Comparison of ENCODE assay signal across 20 cellular contexts in genomic region chr5:144042157-144042556, GRCh38.
DNase-seq lines count a peak whose midpoint lies in the region; ATAC-seq, FAIRE-seq and TF ChIP-seq lines count a peak whose summit lies in the region.
"Had no signal": no experiment of that assay in that cellular context is flagged by ENCODE, and none has a peak within 500 bp of the region (broad histone marks: within the 10 kb centered on the region; RNA-seq: fewer than 3 reads in every experiment).

No MANE protein-coding gene starts in this region.

- H3K79me1 ChIP-seq in H1 (ENCODE audit: low read depth, low read length): no peaks in the 10 kb centered on the region

- H3K23ac ChIP-seq in H1 (ENCODE audit: insufficient read length): no peak overlapping the region

- no peak overlapping the region for H2BK120ac ChIP-seq in H1 (replicated peaks; ENCODE audit: low read depth, low read length)

- no peak overlapping the region for H3K4me3 ChIP-seq in H1 (ENCODE audit: extremely low read depth in 1 of 4, insufficient read depth in 2 of 4, low read depth in 3 of 4, low read length in 4 of 4)
- H3K4me3 ChIP-seq in upper lobe of right lung: no peak overlapping the region

- no peak for TF ChIP-seq EP300 in H1 (IDR thresholded peaks at IDR 0.05; ENCODE audit: borderline replicate concordance in 1 of 2, low read depth in 2 of 2, low read length in 2 of 2)

- H4K91ac ChIP-seq in H1 (replicated peaks; ENCODE audit: insufficient read length, low read length): no peak overlapping the region

- H4K5ac ChIP-seq in H1 (ENCODE audit: insufficient read length, low read depth, low read length): no peak overlapping the region

- 92 to 100% methylated on average over 1 to 7 of the region's 7 CpGs for WGBS in H1 (ENCODE audit: extremely low coverage in 1 of 2, insufficient coverage in 1 of 2, insufficient read length in 1 of 2, insufficient replicate concordance in 2 of 2, low coverage in 1 of 2, low lambda C conversion rate in 2 of 2, missing lambda C conversion rate in 1 of 2), 2 experiments

- H4K8ac ChIP-seq in H1 (ENCODE audit: extremely low read depth, insufficient read depth, low read length): no peak overlapping the region

- no peak for TF ChIP-seq RAD21 in H1 (IDR thresholded peaks at IDR 0.05 in 1 of 2, conservative IDR thresholded peaks at IDR 0.05 in 1 of 2; ENCODE audit: low read depth in 2 of 2, low read length in 2 of 2)

- H2BK5ac ChIP-seq in H1 (ENCODE audit: low read depth, low read length): no peak overlapping the region

- H3K36me3 ChIP-seq in H1 (ENCODE audit: control insufficient read depth in 2 of 4, insufficient read depth in 4 of 4, low read length in 3 of 4): no peaks in the 10 kb centered on the region
- H3K36me3 ChIP-seq in upper lobe of right lung: no peaks in the 10 kb centered on the region
- H3K36me3 ChIP-seq: BE2C had no signal

- peak; percentile 10 for DNase-seq in ELF-1 (ENCODE audit: low read depth, low spot score)
- no peak for DNase-seq in H1 (ENCODE audit: low read depth in 1 of 2, low spot score in 2 of 2)
- DNase-seq in myocyte (ENCODE audit: low read depth): peak; percentile 78
- DNase-seq in upper lobe of right lung: no peak
- DNase-seq in glomerular visceral epithelial cell (ENCODE audit: extremely low spot score): no peak
- no peak for DNase-seq in head of caudate nucleus
- no peak for DNase-seq in stimulated activated CD4-positive, alpha-beta T cell treated with anti-CD3 and anti-CD28 coated beads, Interleukin-2, amount 100 ng/mL, for 24 hours
- DNase-seq: BE2C; C1 segment of cervical spinal cord; CD4-positive, CD25-positive, alpha-beta regulatory T cell; CD8-positive, alpha-beta memory T cell; COR-L47; DMS 273 treated with DMSO at 0.1 percent for 48 hours; DMS53; DND-41; EL; GOT3; H9 had no signal

- no peak overlapping the region for H3K56ac ChIP-seq in H1 (replicated peaks; ENCODE audit: insufficient read length, low read depth, low read length)

- H3K79me2 ChIP-seq in H1 (ENCODE audit: control insufficient read depth in 1 of 2, insufficient read depth in 2 of 2, low read length in 2 of 2): no peaks in the 10 kb centered on the region

- H2BK20ac ChIP-seq in H1 (ENCODE audit: low read length): no peak overlapping the region

- no peak overlapping the region for H3K4me2 ChIP-seq in H1 (ENCODE audit: insufficient read depth in 1 of 2, low read depth in 2 of 2, low read length in 2 of 2)

- H3K4me1 ChIP-seq in H1 (replicated peaks in 1 of 4; ENCODE audit: control insufficient read depth in 3 of 4, insufficient read depth in 4 of 4, low read length in 3 of 4) (no peaks in the 10 kb centered on the region), upper lobe of right lung (no peaks in the 10 kb centered on the region)
- H3K4me1 ChIP-seq: BE2C had no signal

- H2BK15ac ChIP-seq in H1 (ENCODE audit: low read length): no peak overlapping the region

- H3K4ac ChIP-seq in H1 (replicated peaks; ENCODE audit: insufficient read length, low read depth, low read length): no peak overlapping the region

- TF ChIP-seq POLR2A in H1 (IDR thresholded peaks at IDR 0.05; ENCODE audit: control extremely low read depth in 1 of 2, low read depth in 2 of 2, low read length in 2 of 2): no peak

- CTCF ChIA-PET in H1 (lab: Charles Lee; ENCODE audit: partially characterized antibody): interaction anchor here (1.2 to 2.0 kb wide), 2 partner anchors 74 to 100 kb away, joined by 5 to 7 read pairs; no protein-coding TSS in a partner anchor

- no peaks in the 10 kb centered on the region for H3K23me2 ChIP-seq in H1 (ENCODE audit: low read depth, low read length)

- H3K9ac ChIP-seq in H1 (replicated peaks in 1 of 4; ENCODE audit: extremely low read depth in 1 of 4, low read depth in 3 of 4, low read length in 3 of 4): no peak overlapping the region

- no peak overlapping the region for H2AK5ac ChIP-seq in H1 (ENCODE audit: low read depth, low read length)

- no peak for FAIRE-seq in H1 (lab: Jason Lieb, UNC)
- FAIRE-seq: G401.6, GM12891 had no signal

- TF ChIP-seq CTCF in H1 (IDR thresholded peaks at IDR 0.05; ENCODE audit: control extremely low read depth in 1 of 3, insufficient read depth in 1 of 3, low read depth in 1 of 3, low read length in 3 of 3) (no peak), upper lobe of right lung (IDR thresholded peaks at IDR 0.05) (no peak)

- POLR2A ChIA-PET in H1 (lab: Charles Lee; ENCODE audit: partially characterized antibody): no interaction called here

- H3K9me3 ChIP-seq in H1 (ENCODE audit: insufficient read depth in 2 of 2, low read depth in 1 of 2, low read length in 1 of 2) (no peaks in the 10 kb centered on the region), upper lobe of right lung (no peaks in the 10 kb centered on the region)
- H3K9me3 ChIP-seq: BE2C had no signal

- ATAC-seq in upper lobe of right lung: peak; percentile 25

- no peak overlapping the region for H3K14ac ChIP-seq in H1 (ENCODE audit: insufficient read length)

- H2BK12ac ChIP-seq in H1 (ENCODE audit: low read depth, low read length): no peak overlapping the region

- intact Hi-C loops in upper lobe of right lung (cut with DNase I) (no loop called here), head of caudate nucleus (cut with DNase I) (no loop called here)

- no peaks in the 10 kb centered on the region for H3K27me3 ChIP-seq in H1 (replicated peaks in 1 of 4; ENCODE audit: control insufficient read depth in 3 of 4, extremely low read depth in 1 of 4, insufficient read depth in 3 of 4, low read length in 3 of 4)
- no peaks in the 10 kb centered on the region for H3K27me3 ChIP-seq in upper lobe of right lung
- H3K27me3 ChIP-seq: BE2C had no signal

- H2AFZ ChIP-seq in H1 (ENCODE audit: low read length): 0 out of 2 replicates have a peak overlapping the region, but pooled peaks have one; percentile 13

- no peaks in the 10 kb centered on the region for H4K20me1 ChIP-seq in H1 (replicated peaks in 1 of 2; ENCODE audit: control insufficient read depth in 1 of 2, insufficient read depth in 2 of 2, low read length in 2 of 2)

- no peak overlapping the region for H3K27ac ChIP-seq in H1 (ENCODE audit: low read depth, low read length)
- no peak overlapping the region for H3K27ac ChIP-seq in upper lobe of right lung

- no peak overlapping the region for H3K18ac ChIP-seq in H1 (ENCODE audit: extremely low read depth, low read length)

TF ChIP-seq in H1, 55 proteins besides CTCF, POLR2A, EP300 and RAD21:
- TF ChIP-seq NRF1 (IDR thresholded peaks at IDR 0.05; ENCODE audit: low read depth, low read length) (no peak), POU5F1 (IDR thresholded peaks at IDR 0.05; ENCODE audit: low read depth, low read length) (no peak), ZNF274 (IDR thresholded peaks at IDR 0.05; ENCODE audit: borderline replicate concordance, extremely low read depth, low read length) (no peak), FOSL1 (IDR thresholded peaks at IDR 0.05; ENCODE audit: insufficient read depth, low read depth, low read length) (no peak), SIN3A (conservative IDR thresholded peaks at IDR 0.05 in 1 of 2, IDR thresholded peaks at IDR 0.05 in 1 of 2; ENCODE audit: low read depth in 1 of 2, low read length in 2 of 2) (no peak), CEBPB (IDR thresholded peaks at IDR 0.05; ENCODE audit: low read depth, low read length) (no peak), TAF1 (IDR thresholded peaks at IDR 0.05; ENCODE audit: low read depth, low read length) (no peak), TCF12 (IDR thresholded peaks at IDR 0.05; ENCODE audit: low read depth, low read length) (no peak), SP1 (IDR thresholded peaks at IDR 0.05; ENCODE audit: low read depth, low read length) (no peak), YY1 (IDR thresholded peaks at IDR 0.05; ENCODE audit: low read depth, low read length) (no peak), GTF2F1 (IDR thresholded peaks at IDR 0.05; ENCODE audit: borderline replicate concordance, low read depth, low read length) (no peak), RXRA (IDR thresholded peaks at IDR 0.05; ENCODE audit: insufficient read depth, low read depth, low read length) (no peak), BRCA1 (IDR thresholded peaks at IDR 0.05; ENCODE audit: low read depth, low read length) (no peak), SUZ12 (IDR thresholded peaks at IDR 0.05; ENCODE audit: low read length) (no peak), SRF (IDR thresholded peaks at IDR 0.05; ENCODE audit: low read depth, low read length) (no peak), CHD1 (IDR thresholded peaks at IDR 0.05; ENCODE audit: low read depth, low read length) (no peak), JUND (IDR thresholded peaks at IDR 0.05; ENCODE audit: low read length) (no peak)

Comparison
In these comparisons a context has a peak if more than half of its experiments do, and no peak if none do; other contexts are left out.
1. DNase-seq: peak in ELF-1 (single experiment) and myocyte (single experiment); none in H1 (0 of 2), upper lobe of right lung (single experiment), glomerular visceral epithelial cell (single experiment), head of caudate nucleus (0 of 42) and stimulated activated CD4-positive, alpha-beta T cell treated with anti-CD3 and anti-CD28 coated beads, Interleukin-2, amount 100 ng/mL, for 24 hours (0 of 2).